ENCODE assay signal across 24 cellular contexts in the genomic region with DNA sequence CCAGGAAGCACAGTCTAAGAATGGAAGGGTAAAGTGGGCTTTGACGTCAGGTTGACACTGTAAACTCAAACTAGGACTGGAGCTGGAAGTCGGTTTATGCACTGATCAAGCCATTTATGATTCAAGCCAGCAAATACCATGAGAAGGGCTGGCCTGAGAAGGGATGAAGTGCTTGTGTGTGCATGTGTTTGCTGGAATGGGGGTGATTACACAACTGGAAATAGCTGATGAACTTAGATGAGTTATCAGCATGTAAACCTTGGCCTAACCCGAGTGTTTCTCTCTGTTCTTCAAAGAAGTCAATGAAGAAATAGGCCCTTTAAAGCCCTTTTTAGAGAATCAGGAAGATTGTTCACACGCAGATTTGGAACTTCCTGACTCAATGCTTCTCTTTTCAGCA.
"Had no signal": no experiment of that assay in that cellular context is flagged by ENCODE, and none has a peak within 500 bp of the region (broad histone marks: within the 10 kb centered on the region; RNA-seq: fewer than 3 reads in every experiment).

No MANE protein-coding gene starts in this region.

- H3K27ac ChIP-seq: lower lobe of right lung, upper lobe of right lung had no signal

- H3K27me3 ChIP-seq: upper lobe of right lung had no signal

- H3K36me3 ChIP-seq: lower lobe of right lung, upper lobe of right lung had no signal

- H3K9me3 ChIP-seq: lower lobe of right lung, upper lobe of right lung had no signal

- DNase-seq: activated B cell treated with CpG ODN at 0.5 μM for 24 hours; activated CD4-positive, alpha-beta T cell treated with anti-CD3 and anti-CD28 coated beads, Interleukin-2, amount 50 U/mL, for 1 hour; activated CD8-positive, alpha-beta T cell treated with anti-CD3 and anti-CD28 coated beads for 36 hours; activated naive CD8-positive, alpha-beta T cell treated with anti-CD3 and anti-CD28 coated beads, Interleukin-2, amount 50 U/mL, for 24 hours; activated T-cell treated with anti-CD3 and anti-CD28 coated beads, Interleukin-2, amount 50 U/mL, for 48 hours; caudate nucleus; cortex of kidney; effector memory CD8-positive, alpha-beta T cell; head of caudate nucleus; hypothalamus; immature natural killer cell; kidney glomerular epithelial cell; lower lobe of right lung; mesenchymal stem cell; naive thymus-derived CD8-positive, alpha-beta T cell; nucleus accumbens; right cardiac atrium; stimulated activated CD4-positive, alpha-beta T cell treated with anti-CD3 and anti-CD28 coated beads, Interleukin-2, amount 100 ng/mL, for 48 hours; stimulated activated naive CD8-positive, alpha-beta T cell treated with anti-CD3 and anti-CD28 coated beads, Interleukin-15, amount 100 ng/mL, for 72 hours; substantia nigra; T-helper 2 cell; upper lobe of right lung had no signal

- H3K4me1 ChIP-seq: lower lobe of right lung, upper lobe of right lung had no signal

- H3K4me3 ChIP-seq: lower lobe of right lung, upper lobe of right lung had no signal

- ATAC-seq: activated CD8-positive, alpha-beta T cell treated with anti-CD3 and anti-CD28 coated beads for 36 hours; activated naive CD8-positive, alpha-beta T cell treated with anti-CD3 and anti-CD28 coated beads, Interleukin-2, amount 50 U/mL, for 24 hours; effector memory CD8-positive, alpha-beta T cell; left lobe of liver; lower lobe of right lung; naive thymus-derived CD8-positive, alpha-beta T cell; right cardiac atrium; stimulated activated effector memory CD8-positive, alpha-beta T cell treated with anti-CD3 and anti-CD28 coated beads, Interleukin-12 subunit alpha, Interleukin-12 subunit beta, amount 100 ng/mL, for 72 hours; stimulated activated naive CD8-positive, alpha-beta T cell treated with anti-CD3 and anti-CD28 coated beads, Interleukin-15, amount 100 ng/mL, for 72 hours; upper lobe of right lung had no signal
